Comparison of ENCODE assay signal across 15 cellular contexts in genomic region chr6:166715065-166715464, GRCh38.
DNase-seq lines count a peak whose midpoint lies in the region; ATAC-seq and TF ChIP-seq lines count a peak whose summit lies in the region.
"Had no signal": no experiment of that assay in that cellular context is flagged by ENCODE, and none has a peak within 500 bp of the region (broad histone marks: within the 10 kb centered on the region; RNA-seq: fewer than 3 reads in every experiment).

No MANE protein-coding gene starts in this region.

- no peak for TF ChIP-seq POLR2A in IMR-90 (IDR thresholded peaks at IDR 0.05; ENCODE audit: low read depth, low read length)

- peak overlapping the region; percentile 53 for H2AK9ac ChIP-seq in IMR-90 (replicated peaks; ENCODE audit: low read depth, low read length, poor library complexity)

- 60% methylated on average over 1 of the region's 7 CpGs; no CpG with 5 or more reads in 1 of the 2 experiments for WGBS in IMR-90 (ENCODE audit: extremely low coverage in 2 of 2, insufficient read length in 1 of 2), 2 experiments
- 88 to 90% methylated on average over 4 to 7 of the region's 7 CpGs for WGBS in endodermal cell (ENCODE audit: insufficient coverage in 1 of 2, insufficient read length in 1 of 2), 2 experiments

- H3K9me3 Mint-ChIP-seq in endodermal cell: peaks cover 5% of the 10 kb centered on the region

- no peak for TF ChIP-seq RAD21 in IMR-90 (IDR thresholded peaks at IDR 0.05; ENCODE audit: low read length)

- H3K9me1 ChIP-seq in IMR-90 (ENCODE audit: insufficient read depth, low read length): no peaks in the 10 kb centered on the region

- no peak overlapping the region for H4K8ac ChIP-seq in IMR-90 (ENCODE audit: low read depth in 2 of 2, low read length in 2 of 2)

- H4K20me1 ChIP-seq in IMR-90 (ENCODE audit: insufficient read depth, low read length): no peaks in the 10 kb centered on the region
- H4K20me1 ChIP-seq: BLaER1 had no signal

- H4K91ac ChIP-seq in IMR-90 (ENCODE audit: insufficient read depth, low read depth, low read length): no peak overlapping the region

- H3K36me3 ChIP-seq in IMR-90 (ENCODE audit: control insufficient read depth, insufficient read depth, low read length) (no peaks in the 10 kb centered on the region), endodermal cell (ENCODE audit: control insufficient read depth, insufficient read depth, low read length) (no peaks in the 10 kb centered on the region), upper lobe of right lung (no peaks in the 10 kb centered on the region)
- H3K36me3 ChIP-seq: BLaER1 had no signal

- H3K56ac ChIP-seq in IMR-90 (ENCODE audit: extremely low read depth, insufficient read depth, low read length): no peak overlapping the region

- no peak overlapping the region for H3K9ac ChIP-seq in IMR-90 (ENCODE audit: low read depth, low read length)
- no peak overlapping the region for H3K9ac ChIP-seq in endodermal cell (ENCODE audit: extremely low read depth, low read length, poor library complexity, severe bottlenecking)
- H3K9ac ChIP-seq: BLaER1 had no signal

- H2BK15ac ChIP-seq in IMR-90 (ENCODE audit: low read depth, low read length): no peak overlapping the region

- no peak overlapping the region for H3K4me3 Mint-ChIP-seq in endodermal cell
- H3K4me3 Mint-ChIP-seq: HFFc6 had no signal

- H3K4me1 Mint-ChIP-seq in endodermal cell: peaks cover 3% of the 10 kb centered on the region

- peak overlapping the region; percentile 24 for H2AFZ ChIP-seq in IMR-90 (replicated peaks; ENCODE audit: low read length, poor library complexity)

- H3K27me3 ChIP-seq in IMR-90 (ENCODE audit: control insufficient read depth, insufficient read depth, low read length) (peaks cover 23% of the 10 kb centered on the region), endodermal cell (ENCODE audit: control insufficient read depth, insufficient read depth, low read length, poor library complexity, severe bottlenecking) (no peaks in the 10 kb centered on the region), upper lobe of right lung (no peaks in the 10 kb centered on the region)
- H3K27me3 ChIP-seq: BLaER1 had no signal

- ATAC-seq in IMR-90 (ENCODE audit: low read depth) (no peak), upper lobe of right lung (peak; percentile 36)
- ATAC-seq: PC-3 had no signal

- H3K18ac ChIP-seq in IMR-90 (ENCODE audit: low read depth, low read length): no peak overlapping the region

- H3K4me2 ChIP-seq in IMR-90 (ENCODE audit: low read depth, low read length): no peak overlapping the region
- H3K4me2 ChIP-seq: BLaER1 had no signal

- no peak overlapping the region for H2BK20ac ChIP-seq in IMR-90 (ENCODE audit: low read depth, low read length)

- POLR2A ChIA-PET in IMR-90 (lab: Charles Lee; ENCODE audit: unreplicated experiment): no interaction called here

- no peaks in the 10 kb centered on the region for H3K4me1 ChIP-seq in IMR-90 (ENCODE audit: control insufficient read depth, insufficient read depth, low read length)
- no peaks in the 10 kb centered on the region for H3K4me1 ChIP-seq in endodermal cell (ENCODE audit: control insufficient read depth, insufficient read depth, low read length)
- H3K4me1 ChIP-seq in upper lobe of right lung: no peaks in the 10 kb centered on the region

- DNase-seq in IMR-90 (no peak), endodermal cell (peak; percentile 75), midbrain (lab: John Stamatoyannopoulos, UW) (peak; percentile 34), upper lobe of right lung (no peak), activated T-cell treated with anti-CD3 and anti-CD28 coated beads for 4 hours (no peak), CD1c-positive myeloid dendritic cell (ENCODE audit: extremely low spot score) (no peak), Kasumi-1 (lab: John Stamatoyannopoulos, UW) (no peak)
- DNase-seq: HFFc6, KBM-7, NCI-H1048, NCI-H1694 treated with DMSO at 0.1 percent for 48 hours, NCI-H446, NCI-H748 treated with DMSO at 0.1 percent for 48 hours, PC-3 had no signal

- no peak overlapping the region for H3K4ac ChIP-seq in IMR-90 (ENCODE audit: low read depth, low read length)

- no peak overlapping the region for H3K27ac Mint-ChIP-seq in endodermal cell
- H3K27ac Mint-ChIP-seq: HFFc6 had no signal

- H2BK5ac ChIP-seq in IMR-90 (ENCODE audit: low read depth, low read length, poor library complexity, severe bottlenecking): no peak overlapping the region

- H3K9me3 ChIP-seq in IMR-90 (ENCODE audit: control insufficient read depth, insufficient read depth, low read length) (no peaks in the 10 kb centered on the region), endodermal cell (ENCODE audit: control insufficient read depth, low read length) (no peaks in the 10 kb centered on the region), upper lobe of right lung (no peaks in the 10 kb centered on the region)

- H3K27ac ChIP-seq in IMR-90 (ENCODE audit: insufficient read depth, low read length): no peak overlapping the region
- no peak overlapping the region for H3K27ac ChIP-seq in endodermal cell (ENCODE audit: low read depth, low read length)
- no peak overlapping the region for H3K27ac ChIP-seq in upper lobe of right lung
- H3K27ac ChIP-seq: BLaER1 had no signal

- H3K36me3 Mint-ChIP-seq in endodermal cell (ENCODE audit: low read depth): no peaks in the 10 kb centered on the region

- intact Hi-C loops in IMR-90 (cut with micrococcal nuclease) (no loop called here), upper lobe of right lung (cut with DNase I) (no loop called here)

- CTCF ChIA-PET in IMR-90 (lab: Yijun Ruan, JAX): no interaction called here

- H3K4me3 ChIP-seq in IMR-90 (ENCODE audit: insufficient read depth, low read depth, low read length): no peak overlapping the region
- no peak overlapping the region for H3K4me3 ChIP-seq in endodermal cell (ENCODE audit: low read length)
- H3K4me3 ChIP-seq in upper lobe of right lung: no peak overlapping the region
- H3K4me3 ChIP-seq: BLaER1 had no signal

- in situ Hi-C loops in IMR-90 (cut with MboI; ENCODE audit: low sequenced_read_pairs): no loop called here

- no peaks in the 10 kb centered on the region for H3K79me1 ChIP-seq in IMR-90 (ENCODE audit: low read depth in 1 of 2, low read length in 2 of 2)

- H2AK5ac ChIP-seq in IMR-90 (ENCODE audit: low read depth, low read length): no peak overlapping the region

- H3K23ac ChIP-seq in IMR-90 (ENCODE audit: low read depth, low read length): no peak overlapping the region

- H3K27me3 Mint-ChIP-seq in endodermal cell (ENCODE audit: insufficient read depth): no peaks in the 10 kb centered on the region

- no peak overlapping the region for H3K14ac ChIP-seq in IMR-90 (replicated peaks; ENCODE audit: low read depth, low read length)

- dilution Hi-C loops in IMR-90 (cut with HindIII; ENCODE audit: low sequenced_read_pairs, unreplicated experiment): no loop called here

- BruUV-seq in IMR-90 (replicated peaks; lab: Mats Ljungman, UMichigan): no TSS peak

- no peak overlapping the region for H4K5ac ChIP-seq in IMR-90 (ENCODE audit: low read depth, low read length)

- no peak overlapping the region for H2BK120ac ChIP-seq in IMR-90 (ENCODE audit: low read depth, low read length)

- TF ChIP-seq CTCF in IMR-90 (conservative IDR thresholded peaks at IDR 0.05; ENCODE audit: low read depth, low read length) (no peak), endodermal cell (conservative IDR thresholded peaks at IDR 0.05) (peak; percentile 57), upper lobe of right lung (IDR thresholded peaks at IDR 0.05) (no peak)

TF ChIP-seq in IMR-90, 13 proteins besides CTCF, POLR2A, EP300 and RAD21:
- TF ChIP-seq MAFK (IDR thresholded peaks at IDR 0.05; ENCODE audit: low read depth, low read length): no peak
- no peak for TF ChIP-seq BHLHE40 (IDR thresholded peaks at IDR 0.05; ENCODE audit: low read depth, low read length)
- no peak for TF ChIP-seq RCOR1 (IDR thresholded peaks at IDR 0.05; ENCODE audit: insufficient replicate concordance, low read length)
- TF ChIP-seq CHD1 (IDR thresholded peaks at IDR 0.05; ENCODE audit: low read depth, low read length): no peak
- TF ChIP-seq NFE2L2 (IDR thresholded peaks at IDR 0.05; ENCODE audit: low read depth, low read length): no peak
- no peak for TF ChIP-seq FOS (IDR thresholded peaks at IDR 0.05; ENCODE audit: low read depth, low read length)
- no peak for TF ChIP-seq RFX5 (IDR thresholded peaks at IDR 0.05; ENCODE audit: low read depth, low read length)
- TF ChIP-seq SMC3 (IDR thresholded peaks at IDR 0.05; ENCODE audit: low read depth, low read length): no peak
- no peak for TF ChIP-seq MAZ (IDR thresholded peaks at IDR 0.05; ENCODE audit: borderline replicate concordance, low read depth, low read length)
- TF ChIP-seq, protein P1, sequence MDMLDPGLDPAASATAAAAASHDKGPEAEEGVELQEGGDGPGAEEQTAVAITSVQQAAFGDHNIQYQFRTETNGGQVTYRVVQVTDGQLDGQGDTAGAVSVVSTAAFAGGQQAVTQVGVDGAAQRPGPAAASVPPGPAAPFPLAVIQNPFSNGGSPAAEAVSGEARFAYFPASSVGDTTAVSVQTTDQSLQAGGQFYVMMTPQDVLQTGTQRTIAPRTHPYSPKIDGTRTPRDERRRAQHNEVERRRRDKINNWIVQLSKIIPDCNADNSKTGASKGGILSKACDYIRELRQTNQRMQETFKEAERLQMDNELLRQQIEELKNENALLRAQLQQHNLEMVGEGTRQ (IDR thresholded peaks at IDR 0.05; ENCODE audit: low read depth, low read length): no peak
- TF ChIP-seq MXI1 (IDR thresholded peaks at IDR 0.05; ENCODE audit: borderline replicate concordance, low read depth, low read length): no peak

Comparison
In these comparisons a context has a peak if more than half of its experiments do, and no peak if none do; other contexts are left out.
1. DNase-seq: peak in endodermal cell (single experiment) and midbrain (single experiment); none in IMR-90 (single experiment), upper lobe of right lung (single experiment), activated T-cell treated with anti-CD3 and anti-CD28 coated beads for 4 hours (single experiment), CD1c-positive myeloid dendritic cell (single experiment) and Kasumi-1 (0 of 2).